9 cellular contexts compared by ENCODE assay signal in the genomic region with DNA sequence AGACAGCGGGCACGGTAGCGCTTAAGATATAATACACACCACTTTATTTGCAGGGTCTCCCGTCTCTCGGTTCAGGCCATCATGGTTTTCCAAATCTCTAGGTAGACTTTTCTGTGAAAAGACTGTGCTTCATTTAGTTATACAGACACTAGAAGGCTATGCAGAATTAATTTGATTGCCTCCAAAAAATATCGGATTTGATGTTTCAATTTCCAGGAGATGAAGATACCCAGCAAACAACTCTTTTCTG. TPM values are rescaled to one million over a fixed set of nuclear protein-coding genes. Genes with fewer than 3 reads are reported as not detected.
DNase-seq lines count a peak whose midpoint lies in the region; ATAC-seq and TF ChIP-seq lines count a peak whose summit lies in the region.
"Had no signal": no experiment of that assay in that cellular context is flagged by ENCODE, and none has a peak within 500 bp of the region (broad histone marks: within the 10 kb centered on the region; RNA-seq: fewer than 3 reads in every experiment).

No MANE protein-coding gene starts in this region.

- H3K27ac Mint-ChIP-seq in activated CD4-positive, alpha-beta T cell treated with anti-CD3 and anti-CD28 coated beads, Interleukin-2, amount 10 ng/mL, durations not matched to agents 7 days and 5 days, result no peak overlapping the region
- H3K27ac Mint-ChIP-seq: activated B cell treated with CpG ODN at 0.5 μM for 24 hours had no signal

- H3K36me3 ChIP-seq in SU-DHL-6 (ENCODE audit: low read length), result peaks cover 7% of the 10 kb centered on the region; the same call in 1 of the 2 replicates

- no peaks in the 10 kb centered on the region for H3K27me3 Mint-ChIP-seq in activated CD4-positive, alpha-beta T cell treated with anti-CD3 and anti-CD28 coated beads, Interleukin-2, amount 10 ng/mL, durations not matched to agents 7 days and 5 days
- H3K27me3 Mint-ChIP-seq: activated B cell treated with CpG ODN at 0.5 μM for 24 hours had no signal

- H3K27me3 ChIP-seq in SU-DHL-6 (ENCODE audit: low read length), result no peaks in the 10 kb centered on the region

- peak overlapping the region; percentile 97 for H3K4me2 ChIP-seq in SU-DHL-6 (ENCODE audit: low read depth, low read length, poor library complexity, severe bottlenecking)

- H3K9ac ChIP-seq in SU-DHL-6 (ENCODE audit: low read length), result peak overlapping the region; percentile 87

- H4K20me1 ChIP-seq in SU-DHL-6 (ENCODE audit: low read depth, low read length), result peaks cover 10% of the 10 kb centered on the region; the same call in 1 of the 2 replicates

- no peak overlapping the region for H2AFZ ChIP-seq in SU-DHL-6 (ENCODE audit: low read depth, low read length, severe bottlenecking)

- POLR2A ChIA-PET in activated CD4-positive, alpha-beta T cell treated with anti-CD3 and anti-CD28 coated beads, Interleukin-2, amount 10 ng/mL, durations not matched to agents 7 days and 5 days (lab: Charles Lee), result no interaction called here

- peaks cover 73% of the 10 kb centered on the region for H3K79me2 ChIP-seq in SU-DHL-6 (ENCODE audit: insufficient read depth, low read length)

- H3F3A ChIP-seq in SU-DHL-6 (ENCODE audit: insufficient read depth), result peaks cover 9% of the 10 kb centered on the region

- no peaks in the 10 kb centered on the region for H3K9me3 ChIP-seq in SU-DHL-6 (ENCODE audit: insufficient read depth, low read length)

- H3K4me3 ChIP-seq in GM12864 (ENCODE audit: low read depth, low read length), result peak overlapping the region; percentile 100
- H3K4me3 ChIP-seq in SU-DHL-6 (ENCODE audit: insufficient read depth, low read length, poor library complexity, severe bottlenecking), result peak overlapping the region; percentile 98
- H3K4me3 ChIP-seq in iPS-11a (ENCODE audit: low read depth, low read length), result peak overlapping the region; percentile 88
- peak overlapping the region; percentile 71 to 100 (median 95) for H3K4me3 ChIP-seq in skin epidermis

- peak overlapping the region; percentile 43 for H3K27ac ChIP-seq in SU-DHL-6 (ENCODE audit: low read depth, low read length)
- peak overlapping the region in 19 of 21 experiments; percentile 58 to 96 (median 91) for H3K27ac ChIP-seq in skin epidermis

- TF ChIP-seq CTCF in GM12864 (IDR thresholded peaks at IDR 0.05; ENCODE audit: low read depth, low read length, missing control alignments), result no peak
- TF ChIP-seq CTCF in SU-DHL-6 (IDR thresholded peaks at IDR 0.05; ENCODE audit: insufficient read depth, low read length, poor library complexity, severe bottlenecking), result no peak

- peaks cover 25% of the 10 kb centered on the region for H3K36me3 Mint-ChIP-seq in activated CD4-positive, alpha-beta T cell treated with anti-CD3 and anti-CD28 coated beads, Interleukin-2, amount 10 ng/mL, durations not matched to agents 7 days and 5 days (ENCODE audit: low read depth)

- H3K4me3 Mint-ChIP-seq in activated CD4-positive, alpha-beta T cell treated with anti-CD3 and anti-CD28 coated beads, Interleukin-2, amount 10 ng/mL, durations not matched to agents 7 days and 5 days, result no peak overlapping the region
- H3K4me3 Mint-ChIP-seq: activated B cell treated with CpG ODN at 0.5 μM for 24 hours had no signal

- H3K9me3 Mint-ChIP-seq in activated CD4-positive, alpha-beta T cell treated with anti-CD3 and anti-CD28 coated beads, Interleukin-2, amount 10 ng/mL, durations not matched to agents 7 days and 5 days, result no peaks in the 10 kb centered on the region
- H3K9me3 Mint-ChIP-seq: activated B cell treated with CpG ODN at 0.5 μM for 24 hours had no signal

- CTCF ChIA-PET in activated CD4-positive, alpha-beta T cell treated with anti-CD3 and anti-CD28 coated beads, Interleukin-2, amount 10 ng/mL, durations not matched to agents 7 days and 5 days (lab: Charles Lee), result no interaction called here

- no peaks in the 10 kb centered on the region for H3K9me2 ChIP-seq in SU-DHL-6 (replicated peaks; ENCODE audit: insufficient read depth, low read length)

- ATAC-seq in left colon, result no peak

- DNase-seq in GM12864 (ENCODE audit: low read depth), result no peak
- no peak for DNase-seq in H4 (ENCODE audit: low spot score)
- DNase-seq in left colon, result no peak
- DNase-seq in activated CD4-positive, alpha-beta T cell treated with anti-CD3 and anti-CD28 coated beads, Interleukin-2, amount 10 ng/mL, durations not matched to agents 7 days and 5 days, result no peak
- DNase-seq in stimulated activated CD4-positive, alpha-beta T cell treated with anti-CD3 and anti-CD28 coated beads, Interleukin-4, amount 100 ng/mL, for 1 hour, result no peak

- peaks cover 25% of the 10 kb centered on the region for H3K4me1 Mint-ChIP-seq in activated CD4-positive, alpha-beta T cell treated with anti-CD3 and anti-CD28 coated beads, Interleukin-2, amount 10 ng/mL, durations not matched to agents 7 days and 5 days

- intact Hi-C loops in left colon (cut with DNase I, micrococcal nuclease), result no loop called here

RNA-seq across cellular contexts. Expression of a gene that starts 0.6 kb away (rescaled TPM):
- 11.4 and 13.1 TPM in 2 replicates for total RNA-seq in H4 (2014; rRNA removed; shearing (Covaris generic))
- 10 to 100 TPM; 11.0 to 12.8 TPM for total RNA-seq in left colon
- total RNA-seq in activated CD4-positive, alpha-beta T cell treated with anti-CD3 and anti-CD28 coated beads, Interleukin-2, amount 10 ng/mL, durations not matched to agents 7 days and 5 days, result 10 to 100 TPM; 19.7 to 23.6 TPM

RNA-seq across cellular contexts. Expression of a gene that starts 1.7 kb away (rescaled TPM):
- 521 and 544 TPM in 2 replicates for total RNA-seq in H4 (2014; rRNA removed; shearing (Covaris generic))
- total RNA-seq in left colon, result 100 to 1,000 TPM; 118 to 127 TPM
- total RNA-seq in activated CD4-positive, alpha-beta T cell treated with anti-CD3 and anti-CD28 coated beads, Interleukin-2, amount 10 ng/mL, durations not matched to agents 7 days and 5 days, result 100 to 1,000 TPM; 117 to 148 TPM

RNA-seq across cellular contexts. Expression of a gene that starts 29.6 kb away (rescaled TPM):
- total RNA-seq in H4 (2014; rRNA removed; shearing (Covaris generic)), result 56.3 and 68.0 TPM in 2 replicates
- total RNA-seq in left colon, result 10 to 100 TPM; 42.4 to 48.7 TPM
- 10 to 100 TPM; 88.7 to 96.3 TPM for total RNA-seq in activated CD4-positive, alpha-beta T cell treated with anti-CD3 and anti-CD28 coated beads, Interleukin-2, amount 10 ng/mL, durations not matched to agents 7 days and 5 days
